In genomic region chr21:43208561-43209332, GRCh38 we compare ENCODE assay signal across 25 cellular contexts. TPM values are rescaled to one million over a fixed set of nuclear protein-coding genes. Genes with fewer than 3 reads are reported as not detected.
A peak's percentile ranks its signal among the peaks of the same experiment; 100 is the strongest.
DNase-seq lines count a peak whose midpoint lies in the region; ATAC-seq and TF ChIP-seq lines count a peak whose summit lies in the region.
"Had no signal": no experiment of that assay in that cellular context is flagged by ENCODE, and none has a peak within 500 bp of the region (broad histone marks: within the 10 kb centered on the region; RNA-seq: fewer than 3 reads in every experiment).

No MANE protein-coding gene starts in this region.

- H3K79me1 ChIP-seq in neuronal stem cell (ENCODE audit: low read depth, low read length) = no peaks in the 10 kb centered on the region

- TF ChIP-seq EP300 in stomach (IDR thresholded peaks at IDR 0.05) = no peak

- H3K4me1 ChIP-seq in neuronal stem cell (ENCODE audit: control insufficient read depth in 2 of 2, insufficient read depth in 1 of 2, low read depth in 1 of 2, low read length in 2 of 2) = no peaks in the 10 kb centered on the region
- H3K4me1 ChIP-seq in upper lobe of right lung = peaks cover 8% of the 10 kb centered on the region
- H3K4me1 ChIP-seq in stomach = peaks cover 12 to 25% (median 17%) of the 10 kb centered on the region in 4 donors
- H3K4me1 ChIP-seq: ascending aorta, parathyroid adenoma had no signal

- H2BK15ac ChIP-seq in neuronal stem cell (ENCODE audit: low read length) = no peak overlapping the region

- DNase-seq in Right ventricle myocardium superior = peak; percentile 24
- no peak for DNase-seq in left ventricle myocardium superior
- peak; percentile 32 for DNase-seq in ecto neural progenitor cell (ENCODE audit: low spot score)
- no peak for DNase-seq in neuronal stem cell (ENCODE audit: low spot score)
- DNase-seq in upper lobe of right lung = peak; percentile 49
- no peak for DNase-seq in ACHN
- DNase-seq in stomach = no peak
- DNase-seq: activated naive CD4-positive, alpha-beta T cell; CD4-positive, alpha-beta memory T cell; cerebellar nuclear complex; DMS53; HCEC 1CT; NCI-H187; PC-3; small intestine; stimulated activated CD4-positive, alpha-beta T cell treated with anti-CD3 and anti-CD28 coated beads, Interleukin-4, amount 100 ng/mL, for 4 hours; substantia nigra had no signal

- no peak overlapping the region for H2AFZ ChIP-seq in neuronal stem cell (ENCODE audit: low read length)
- H2AFZ ChIP-seq: parathyroid adenoma had no signal

- no peak for TF ChIP-seq CTCF in upper lobe of right lung (IDR thresholded peaks at IDR 0.05)
- no peak for TF ChIP-seq CTCF in stomach (IDR thresholded peaks at IDR 0.05)

- H2AK5ac ChIP-seq in neuronal stem cell (ENCODE audit: low read depth, low read length) = peak overlapping the region; percentile 45

- no peak for ATAC-seq in Right ventricle myocardium superior (ENCODE audit: poor library complexity)
- no peak for ATAC-seq in left ventricle myocardium superior
- no peak for ATAC-seq in upper lobe of right lung
- no peak for ATAC-seq in GM19351 (IDR thresholded peaks at IDR 0.05; ENCODE audit: unreplicated experiment)

- no CpG with 5 or more reads among the region's 29 CpGs for WGBS in neuronal stem cell (ENCODE audit: extremely low coverage in 2 of 2, insufficient read length in 2 of 2, insufficient replicate concordance in 1 of 2), 2 donors
- WGBS in stomach, 5 donors = 91 to 93% (median 92%) methylated on average over 26 to 29 of the region's 29 CpGs

- H2BK5ac ChIP-seq in neuronal stem cell (ENCODE audit: low read length) = peak overlapping the region; percentile 29

- peak overlapping the region; percentile 17 for H3K4ac ChIP-seq in neuronal stem cell (ENCODE audit: low read length)

- no peak overlapping the region for H3K9ac ChIP-seq in neuronal stem cell (ENCODE audit: low read depth, low read length, poor library complexity)
- H3K9ac ChIP-seq: parathyroid adenoma had no signal

- peak overlapping the region; percentile 49 for H2BK12ac ChIP-seq in neuronal stem cell (ENCODE audit: low read length)

- H3K27me3 ChIP-seq in neuronal stem cell (ENCODE audit: control insufficient read depth in 3 of 3, insufficient read depth in 3 of 3, low read depth in 1 of 3, low read length in 3 of 3) (no peaks in the 10 kb centered on the region), upper lobe of right lung (no peaks in the 10 kb centered on the region), stomach (peaks cover 0 to 41% (median 0%) of the 10 kb centered on the region in 3 donors)
- H3K27me3 ChIP-seq: ascending aorta had no signal

- no peaks in the 10 kb centered on the region for H3K36me3 ChIP-seq in neuronal stem cell (replicated peaks in 1 of 2; ENCODE audit: control insufficient read depth in 2 of 2, insufficient read depth in 2 of 2, low read length in 2 of 2)
- no peaks in the 10 kb centered on the region for H3K36me3 ChIP-seq in upper lobe of right lung
- no peaks in the 10 kb centered on the region for H3K36me3 ChIP-seq in stomach
- H3K36me3 ChIP-seq: ascending aorta had no signal

- peak overlapping the region; percentile 72 for H3K18ac ChIP-seq in neuronal stem cell (ENCODE audit: low read length)

- H4K91ac ChIP-seq in neuronal stem cell (ENCODE audit: low read depth, low read length, poor library complexity) = no peak overlapping the region

- H3K4me3 ChIP-seq in neuronal stem cell (ENCODE audit: low read length in 2 of 2) = no peak overlapping the region
- no peak overlapping the region for H3K4me3 ChIP-seq in upper lobe of right lung
- H3K4me3 ChIP-seq in stomach = no peak overlapping the region
- H3K4me3 ChIP-seq: ascending aorta, lung had no signal

- no peak overlapping the region for H3K4me2 ChIP-seq in neuronal stem cell (ENCODE audit: insufficient read depth, low read length, poor library complexity, severe bottlenecking)

- H3K9me3 ChIP-seq in neuronal stem cell (replicated peaks in 1 of 2; ENCODE audit: control insufficient read depth in 2 of 2, insufficient read depth in 1 of 2, low read depth in 1 of 2, low read length in 2 of 2) (peaks cover 0 to 1% of the 10 kb centered on the region in 2 donors), upper lobe of right lung (no peaks in the 10 kb centered on the region), stomach (no peaks in the 10 kb centered on the region)
- H3K9me3 ChIP-seq: ascending aorta had no signal

- H3K27ac ChIP-seq in neuronal stem cell (replicated peaks; ENCODE audit: low read length) (no peak overlapping the region), upper lobe of right lung (no peak overlapping the region), stomach (no peak overlapping the region)
- H3K27ac ChIP-seq: ascending aorta, HL-60, parathyroid adenoma had no signal

- no peak for TF ChIP-seq POLR2A in stomach (IDR thresholded peaks at IDR 0.05)

- H2BK120ac ChIP-seq in neuronal stem cell (ENCODE audit: low read depth, low read length) = no peak overlapping the region

- H4K8ac ChIP-seq in neuronal stem cell (ENCODE audit: low read depth, low read length) = no peak overlapping the region

- in situ Hi-C loops in ACHN (cut with HindIII; ENCODE audit: low pct_ligation_motif_present, low pct_unique_long_range_greater_than_20kb, low sequenced_read_pairs) = no loop called here

- intact Hi-C loops in Right ventricle myocardium superior (cut with DNase I) = no loop called here
- intact Hi-C loops in left ventricle myocardium superior (cut with micrococcal nuclease) = no loop called here
- intact Hi-C loops in upper lobe of right lung (cut with DNase I) = no loop called here
- intact Hi-C loops in stomach (cut with DNase I; ENCODE audit: low total_unique reads) = no loop called here

- no peak overlapping the region for H3K14ac ChIP-seq in neuronal stem cell (ENCODE audit: low read length)

- H3K23ac ChIP-seq in neuronal stem cell (ENCODE audit: low read depth, low read length, poor library complexity) = no peak overlapping the region

RNA-seq across cellular contexts. Expression of gene CRYAA, which starts 39.9 kb away (rescaled TPM):
- total RNA-seq in Right ventricle myocardium superior (not detected), left ventricle myocardium superior (not detected), upper lobe of right lung (not detected), stomach (not detected)
- polyA plus RNA-seq in neuronal stem cell (2013, experiment 1 of 2) = not detected
- polyA plus RNA-seq in neuronal stem cell (2013, experiment 2 of 2) = 0.10 TPM
- polyA plus RNA-seq in stomach = not detected
- total RNA-seq: ascending aorta; CD4-positive, alpha-beta memory T cell; fibroblast of lung; lung; PC-3; SK-MEL-5 had no signal
- polyA plus RNA-seq: CD4-positive, alpha-beta memory T cell; fibroblast of lung; IgD-negative memory B cell; lung; small intestine had no signal

Comparison
In these comparisons a context has a peak if more than half of its experiments do, and no peak if none do; other contexts are left out.
1. DNase-seq: peak in Right ventricle myocardium superior (single experiment), ecto neural progenitor cell (single experiment) and upper lobe of right lung (single experiment); none in left ventricle myocardium superior (single experiment), neuronal stem cell (single experiment), ACHN (single experiment) and stomach (single experiment).